10 cellular contexts compared by ENCODE assay signal in genomic region chr10:24622781-24623301, GRCh38.
DNase-seq lines count a peak whose midpoint lies in the region; ATAC-seq and TF ChIP-seq lines count a peak whose summit lies in the region.
"Had no signal": no experiment of that assay in that cellular context is flagged by ENCODE, and none has a peak within 500 bp of the region (broad histone marks: within the 10 kb centered on the region; RNA-seq: fewer than 3 reads in every experiment).

No MANE protein-coding gene starts in this region.

- no peaks in the 10 kb centered on the region for H3K36me3 ChIP-seq in OCI-LY3 (replicated peaks; ENCODE audit: low read depth, low read length)
- no peaks in the 10 kb centered on the region for H3K36me3 ChIP-seq in GM23338 (ENCODE audit: insufficient read depth)

- H3K4me1 ChIP-seq in OCI-LY3 (ENCODE audit: low read length) (peaks cover 7% of the 10 kb centered on the region), GM23338 (ENCODE audit: insufficient read depth) (no peaks in the 10 kb centered on the region)

- H3K79me2 ChIP-seq in OCI-LY3 (ENCODE audit: low read length): no peaks in the 10 kb centered on the region
- no peaks in the 10 kb centered on the region for H3K79me2 ChIP-seq in GM23338 (replicated peaks; ENCODE audit: insufficient read depth)

- H3K9me3 ChIP-seq in OCI-LY3 (ENCODE audit: insufficient read depth, low read length): no peaks in the 10 kb centered on the region

- H3F3A ChIP-seq in GM23338 (replicated peaks; ENCODE audit: low read depth): no peaks in the 10 kb centered on the region

- H3K9me2 ChIP-seq in GM23338 (ENCODE audit: insufficient read depth): no peaks in the 10 kb centered on the region

- H3K9ac ChIP-seq in OCI-LY3 (ENCODE audit: low read length): no peak overlapping the region

- H3K4me2 ChIP-seq in OCI-LY3 (ENCODE audit: low read length) (peak overlapping the region; percentile 15; the same call in 1 of the 2 replicates), GM23338 (no peak overlapping the region)

- no peaks in the 10 kb centered on the region for H3K27me3 Mint-ChIP-seq in activated naive CD4-positive, alpha-beta T cell treated with anti-CD3 and anti-CD28 coated beads, Interleukin-2, amount 50 U/mL, for 24 hours
- no peaks in the 10 kb centered on the region for H3K27me3 Mint-ChIP-seq in GM23338 (ENCODE audit: insufficient read depth, low read depth, poor library complexity)

- no peaks in the 10 kb centered on the region for H3K27me3 ChIP-seq in OCI-LY3 (ENCODE audit: low read depth, low read length)
- H3K27me3 ChIP-seq in GM23338 (ENCODE audit: insufficient read depth): no peaks in the 10 kb centered on the region

- H3K9me3 Mint-ChIP-seq in activated naive CD4-positive, alpha-beta T cell treated with anti-CD3 and anti-CD28 coated beads, Interleukin-2, amount 50 U/mL, for 24 hours: no peaks in the 10 kb centered on the region
- H3K9me3 Mint-ChIP-seq in GM23338: no peaks in the 10 kb centered on the region

- no peak for TF ChIP-seq CTCF in OCI-LY3 (IDR thresholded peaks at IDR 0.05; ENCODE audit: low read depth, low read length)
- TF ChIP-seq CTCF in GM23338 (conservative IDR thresholded peaks at IDR 0.05; ENCODE audit: low read depth in 2 of 2): no peak
- no peak for TF ChIP-seq CTCF in omental fat pad (IDR thresholded peaks at IDR 0.05)

- peaks cover 53% of the 10 kb centered on the region for H3K4me1 Mint-ChIP-seq in activated naive CD4-positive, alpha-beta T cell treated with anti-CD3 and anti-CD28 coated beads, Interleukin-2, amount 50 U/mL, for 24 hours
- no peaks in the 10 kb centered on the region for H3K4me1 Mint-ChIP-seq in GM23338

- no peak overlapping the region for H2AFZ ChIP-seq in OCI-LY3 (ENCODE audit: low read depth, low read length)
- no peak overlapping the region for H2AFZ ChIP-seq in GM23338

- H3K4me3 Mint-ChIP-seq in activated naive CD4-positive, alpha-beta T cell treated with anti-CD3 and anti-CD28 coated beads, Interleukin-2, amount 50 U/mL, for 24 hours: peak overlapping the region; percentile 73
- H3K4me3 Mint-ChIP-seq in GM23338: no peak overlapping the region

- peaks cover 2% of the 10 kb centered on the region for H3K36me3 Mint-ChIP-seq in activated naive CD4-positive, alpha-beta T cell treated with anti-CD3 and anti-CD28 coated beads, Interleukin-2, amount 50 U/mL, for 24 hours
- no peaks in the 10 kb centered on the region for H3K36me3 Mint-ChIP-seq in GM23338 (ENCODE audit: low read depth)

- no peaks in the 10 kb centered on the region for H4K20me1 ChIP-seq in OCI-LY3 (ENCODE audit: insufficient read depth, low read length)
- H4K20me1 ChIP-seq in GM23338 (replicated peaks; ENCODE audit: insufficient read depth): no peaks in the 10 kb centered on the region; the same call in 1 of the 2 replicates

- DNase-seq in activated naive CD4-positive, alpha-beta T cell treated with Interleukin-2 at 50 U/mL for 16 hours: no peak
- no peak for DNase-seq in substantia nigra (lab: John Stamatoyannopoulos, UW)
- DNase-seq in GM23338 (ENCODE audit: low spot score): no peak
- DNase-seq in omental fat pad (ENCODE audit: low spot score): no peak
- DNase-seq: NCI-H146, nucleus accumbens had no signal

- no peak for ATAC-seq in GM23338
- no peak for ATAC-seq in omental fat pad (ENCODE audit: low FRiP score)
- no peak for ATAC-seq in HG02678 (IDR thresholded peaks at IDR 0.05; ENCODE audit: unreplicated experiment)

- H3K27ac ChIP-seq in OCI-LY3 (ENCODE audit: low read length) (no peak overlapping the region), cingulate gyrus (ENCODE audit: low read depth, low read length) (peak overlapping the region; percentile 79), substantia nigra (ENCODE audit: low read depth, low read length, poor library complexity, severe bottlenecking) (peak overlapping the region; percentile 41), GM23338 (ENCODE audit: low read depth) (no peak overlapping the region)

- no peak overlapping the region for H3K4me3 ChIP-seq in OCI-LY3 (ENCODE audit: low read length)
- H3K4me3 ChIP-seq in GM23338: no peak overlapping the region

- peak overlapping the region; percentile 75 for H3K27ac Mint-ChIP-seq in activated naive CD4-positive, alpha-beta T cell treated with anti-CD3 and anti-CD28 coated beads, Interleukin-2, amount 50 U/mL, for 24 hours
- H3K27ac Mint-ChIP-seq in GM23338: no peak overlapping the region

TF ChIP-seq in GM23338, 12 proteins besides CTCF, POLR2A, EP300 and RAD21 (continues in another document):
- TF ChIP-seq POLR2AphosphoS5 (IDR thresholded peaks at IDR 0.05; ENCODE audit: low read depth) (no peak), ZNF114 (CRISPR knock-in tag; IDR thresholded peaks at IDR 0.05) (no peak), EZH2 (IDR thresholded peaks at IDR 0.05; ENCODE audit: low read depth, unreplicated experiment) (no peak), ETS1 (IDR thresholded peaks at IDR 0.05) (no peak), NANOG (IDR thresholded peaks at IDR 0.05; ENCODE audit: borderline replicate concordance) (no peak), REST (IDR thresholded peaks at IDR 0.05; ENCODE audit: unreplicated experiment) (no peak), STAT1 (IDR thresholded peaks at IDR 0.05; ENCODE audit: unreplicated experiment) (no peak), CREB1 (CRISPR knock-in tag; IDR thresholded peaks at IDR 0.05; ENCODE audit: low read depth) (no peak), EZH2phosphoT487 (IDR thresholded peaks at IDR 0.05; ENCODE audit: unreplicated experiment) (no peak), ZNF331 (CRISPR knock-in tag; IDR thresholded peaks at IDR 0.05; ENCODE audit: low read depth) (no peak)

Comparison
In these comparisons a context has a peak if more than half of its experiments do, and no peak if none do; other contexts are left out.
1. H3K27ac ChIP-seq: peak in cingulate gyrus (single experiment) and substantia nigra (single experiment); none in OCI-LY3 (single experiment) and GM23338 (single experiment).